Comparison of ENCODE assay signal across 8 cellular contexts in genomic region chr3:127822166-127822835, GRCh38. TPM values are rescaled to one million over a fixed set of nuclear protein-coding genes. Genes with fewer than 3 reads are reported as not detected.
A peak's percentile ranks its signal among the peaks of the same experiment; 100 is the strongest.
DNase-seq lines count a peak whose midpoint lies in the region; ATAC-seq and TF ChIP-seq lines count a peak whose summit lies in the region.

TSS of gene MGLL (minus strand) at chr3:127822515. CDS start at chr3:127822318, 197 bp downstream.

- peak within 1 kb of the TSS; percentile 95 for H3K4me3 Mint-ChIP-seq in HFFc6

- no peak for ATAC-seq in GM19467 (IDR thresholded peaks at IDR 0.05; ENCODE audit: unreplicated experiment)

- H3K9me3 ChIP-seq in effector memory CD4-positive, alpha-beta T cell (ENCODE audit: control insufficient read depth, low read length), result no peaks in the 10 kb centered on the region

- H3K36me3 Mint-ChIP-seq in HFFc6 (ENCODE audit: low read depth), result peaks cover 39% of the 10 kb centered on the region

- H3K27ac ChIP-seq in effector memory CD4-positive, alpha-beta T cell (ENCODE audit: insufficient read depth, low read length, poor library complexity, severe bottlenecking), result no peak within 1 kb of the TSS

- H3K4me3 ChIP-seq in effector memory CD4-positive, alpha-beta T cell (ENCODE audit: insufficient read depth, low read depth, low read length, poor library complexity, severe bottlenecking), result peak within 1 kb of the TSS; percentile 46

- H3K4me1 ChIP-seq in effector memory CD4-positive, alpha-beta T cell (ENCODE audit: control insufficient read depth, insufficient read depth, low read length, poor library complexity, severe bottlenecking), result peaks cover 3% of the 10 kb centered on the region

- no peak for TF ChIP-seq CTCF in HFFc6 (IDR thresholded peaks at IDR 0.05)
- no peak for TF ChIP-seq CTCF in subcutaneous adipose tissue (IDR thresholded peaks at IDR 0.05; ENCODE audit: low read depth)

- H3K27ac Mint-ChIP-seq in HFFc6, result peak within 1 kb of the TSS; percentile 79

- no peaks in the 10 kb centered on the region; the same call in none of the 2 replicates for H3K27me3 Mint-ChIP-seq in HFFc6 (ENCODE audit: insufficient read depth)

- no peaks in the 10 kb centered on the region for H3K9me3 Mint-ChIP-seq in HFFc6

- no peaks in the 10 kb centered on the region for H3K36me3 ChIP-seq in effector memory CD4-positive, alpha-beta T cell (ENCODE audit: control insufficient read depth, insufficient read depth, low read length)

- DNase-seq in GM03348 (ENCODE audit: low spot score) (peak; percentile 84), HFFc6 (peak; percentile 35), RKO (ENCODE audit: low spot score) (peak; percentile 26), medulla oblongata (ENCODE audit: extremely low spot score) (peak; percentile 32), foreskin melanocyte (no peak)
- DNase-seq in effector memory CD4-positive, alpha-beta T cell, result no peak

- H3K27me3 ChIP-seq in effector memory CD4-positive, alpha-beta T cell (replicated peaks; ENCODE audit: control insufficient read depth, insufficient read depth, low read length, poor library complexity, severe bottlenecking), result peaks cover 15% of the 10 kb centered on the region

- H3K4me1 Mint-ChIP-seq in HFFc6 (ENCODE audit: low read depth), result peaks cover 47% of the 10 kb centered on the region

RNA-seq across cellular contexts. Expression of gene MGLL, which starts in this region (rescaled TPM):
- 100 to 1,000 TPM; 128 to 144 (median 129) TPM for total RNA-seq in HFFc6 (2021; fragmentation: NEBNext Ultra II Directional; extraction: Animal tissue kit (Norgen Biotek cat#: 25700))
- 100 to 1,000 TPM in 2 of 4 donors, 10 to 100 TPM in 2; 83.9 to 292 (median 110) TPM for total RNA-seq in subcutaneous adipose tissue

Comparison
In these comparisons a context has a peak if more than half of its experiments do, and no peak if none do; other contexts are left out.
1. DNase-seq: peak in GM03348 (single experiment), HFFc6 (single experiment), RKO (single experiment) and medulla oblongata (single experiment); none in effector memory CD4-positive, alpha-beta T cell (0 of 3) and foreskin melanocyte (single experiment).